Comparison of ENCODE assay signal across 8 cellular contexts in genomic region chr7:140478361-140479061, GRCh38. TPM values are rescaled to one million over a fixed set of nuclear protein-coding genes. Genes with fewer than 3 reads are reported as not detected.
DNase-seq lines count a peak whose midpoint lies in the region; ATAC-seq and TF ChIP-seq lines count a peak whose summit lies in the region.

No MANE protein-coding gene starts in this region.

- ATAC-seq in GM18867 (IDR thresholded peaks at IDR 0.05; ENCODE audit: unreplicated experiment) (peak; percentile 18), HG03097 (IDR thresholded peaks at IDR 0.05; ENCODE audit: low FRiP score, unreplicated experiment) (peak; percentile 15)

- no peaks in the 10 kb centered on the region for H3K9me3 ChIP-seq in esophagus muscularis mucosa
- H3K9me3 ChIP-seq in stomach smooth muscle (ENCODE audit: control insufficient read depth in 2 of 2, low read length in 2 of 2) = no peaks in the 10 kb centered on the region

- H3K27ac ChIP-seq in esophagus muscularis mucosa (replicated peaks in 1 of 4) (peak overlapping the region; percentile 89 to 94 (median 93)), stomach smooth muscle (ENCODE audit: low read length) (peak overlapping the region; percentile 66)

- H3K36me3 ChIP-seq in esophagus muscularis mucosa (no peaks in the 10 kb centered on the region), stomach smooth muscle (ENCODE audit: control insufficient read depth in 2 of 2, insufficient read depth in 2 of 2, low read length in 2 of 2) (no peaks in the 10 kb centered on the region)

- H3K9ac ChIP-seq in stomach smooth muscle (ENCODE audit: low read length in 2 of 2) = peak overlapping the region; percentile 73 to 79

- TF ChIP-seq EP300 in esophagus muscularis mucosa (IDR thresholded peaks at IDR 0.05) = no peak

- no peaks in the 10 kb centered on the region for H3K27me3 ChIP-seq in esophagus muscularis mucosa
- H3K27me3 ChIP-seq in stomach smooth muscle (ENCODE audit: control insufficient read depth in 1 of 2, insufficient read depth in 2 of 2, low read length in 2 of 2) = no peaks in the 10 kb centered on the region

- CTCF ChIA-PET in AG04449 (lab: Yijun Ruan, JAX) = interaction anchor here (1.0 to 5.6 kb wide), 9 partner anchors 10 to 175 kb away, joined by 3 to 65 read pairs (median 12); no protein-coding TSS in a partner anchor

- no peak for TF ChIP-seq CTCF in AG04449 (IDR thresholded peaks at IDR 0.05; ENCODE audit: insufficient read depth, low read length, missing control alignments)
- TF ChIP-seq CTCF in esophagus muscularis mucosa (IDR thresholded peaks at IDR 0.05) = no peak

- intact Hi-C loops in esophagus muscularis mucosa (cut with DNase I) = loop anchor here (5.0 kb wide), 1 partner anchor 174 kb away; no protein-coding TSS in a partner anchor

- H3K4me1 ChIP-seq in esophagus muscularis mucosa = peaks cover 21 to 36% (median 34%) of the 10 kb centered on the region in 4 donors
- peaks cover 6% of the 10 kb centered on the region for H3K4me1 ChIP-seq in stomach smooth muscle (ENCODE audit: control insufficient read depth, insufficient read depth, low read length)

- DNase-seq in AG04449 (ENCODE audit: low read depth, low spot score) (no peak), NCI-H526 (lab: John Stamatoyannopoulos, UW) (peak; percentile 29 to 82), activated T-cell treated with anti-CD3 and anti-CD28 coated beads for 24 hours (ENCODE audit: low read depth) (peak; percentile 18), esophagus muscularis mucosa (ENCODE audit: extremely low spot score) (peak; percentile 92), myocyte (ENCODE audit: low read depth) (peak; percentile 43)

- POLR2A ChIA-PET in AG04449 (lab: Yijun Ruan, JAX) = interaction anchor here (1.2 kb wide), 1 partner anchor 80 kb away, joined by 3 read pairs; the partner anchor contains the start of gene SLC37A3

- peak overlapping the region; percentile 81 for H3K4me3 ChIP-seq in AG04449 (ENCODE audit: low read depth, low read length)
- peak overlapping the region; percentile 89 to 99 (median 96) for H3K4me3 ChIP-seq in esophagus muscularis mucosa
- H3K4me3 ChIP-seq in stomach smooth muscle (ENCODE audit: low read length in 2 of 2) = peak overlapping the region; percentile 85 to 90

- TF ChIP-seq POLR2A in esophagus muscularis mucosa (IDR thresholded peaks at IDR 0.05; ENCODE audit: low read depth) = no peak

- WGBS in esophagus muscularis mucosa = under 1% methylated on average over 38 of the region's 64 CpGs

RNA-seq across cellular contexts. Expression of gene MKRN1, which starts 0.8 kb away (rescaled TPM):
- 100 to 1,000 TPM in 1 of 4 donors, 10 to 100 TPM in 3; 66.4 to 105 (median 77.9) TPM for total RNA-seq in esophagus muscularis mucosa
- 67.7 and 68.2 TPM in 2 replicates for total RNA-seq in myocyte
- 92.6 TPM for polyA plus RNA-seq in myocyte (2012)
